ENCODE assay signal across 18 cellular contexts in genomic region chr1:54112027-54112426, GRCh38. TPM values are rescaled to one million over a fixed set of nuclear protein-coding genes. Genes with fewer than 3 reads are reported as not detected.
A peak's percentile ranks its signal among the peaks of the same experiment; 100 is the strongest.
DNase-seq lines count a peak whose midpoint lies in the region; ATAC-seq and TF ChIP-seq lines count a peak whose summit lies in the region.
"Had no signal": no experiment of that assay in that cellular context is flagged by ENCODE, and none has a peak within 500 bp of the region (broad histone marks: within the 10 kb centered on the region; RNA-seq: fewer than 3 reads in every experiment).

No MANE protein-coding gene starts in this region.

- no peaks in the 10 kb centered on the region for H3K79me2 ChIP-seq in H9 (ENCODE audit: insufficient read depth, low read length)
- no peaks in the 10 kb centered on the region for H3K79me2 ChIP-seq in PC-3 (ENCODE audit: low read length)

- H3K36me3 Mint-ChIP-seq in activated CD4-positive, alpha-beta memory T cell treated with anti-CD3 and anti-CD28 coated beads, Interleukin-2, amount 10 ng/mL, durations not matched to agents 7 days and 5 days (ENCODE audit: low read depth), result no peaks in the 10 kb centered on the region
- no peaks in the 10 kb centered on the region for H3K36me3 Mint-ChIP-seq in activated CD4-positive, alpha-beta memory T cell treated with anti-CD3 and anti-CD28 coated beads for 36 hours
- H3K36me3 Mint-ChIP-seq in H9 (ENCODE audit: insufficient read depth in 1 of 3, low read depth in 3 of 3) (no peaks in the 10 kb centered on the region), osteocyte (ENCODE audit: unreplicated experiment) (no peaks in the 10 kb centered on the region)

- H3K9me3 ChIP-seq in H9 (ENCODE audit: control insufficient read depth, low read depth, low read length), result no peaks in the 10 kb centered on the region
- H3K9me3 ChIP-seq in PC-3 (ENCODE audit: low read length), result no peaks in the 10 kb centered on the region
- H3K9me3 ChIP-seq: A549, Caco-2 had no signal

- H3K36me3 ChIP-seq in PC-3 (ENCODE audit: low read depth, low read length), result no peaks in the 10 kb centered on the region

- no peak for ATAC-seq in PC-3
- no peak for ATAC-seq in HG03342 (IDR thresholded peaks at IDR 0.05; ENCODE audit: unreplicated experiment)
- ATAC-seq: A549 had no signal

- no peak overlapping the region for H2BK20ac ChIP-seq in H9 (ENCODE audit: low read depth, low read length, poor library complexity, severe bottlenecking)

- H4K8ac ChIP-seq in H9 (replicated peaks; ENCODE audit: insufficient read length, low read depth, low read length), result no peak overlapping the region

- no peak overlapping the region for H2BK12ac ChIP-seq in H9 (ENCODE audit: insufficient read length, low read depth, low read length)

- TF ChIP-seq CTCF in H9 (conservative IDR thresholded peaks at IDR 0.05) (no peak), osteocyte (IDR thresholded peaks at IDR 0.05) (no peak), PC-3 (conservative IDR thresholded peaks at IDR 0.05; ENCODE audit: low read depth, low read length) (no peak)

- H3K23ac ChIP-seq in H9 (ENCODE audit: insufficient read length, low read depth, low read length), result no peak overlapping the region

- no peaks in the 10 kb centered on the region for H3F3A ChIP-seq in PC-3 (ENCODE audit: low read length, unreplicated experiment)

- no CpG with 5 or more reads among the region's 7 CpGs for WGBS in H9 (ENCODE audit: extremely low coverage, insufficient read length, low lambda C conversion rate)

- H3K4ac ChIP-seq in H9 (ENCODE audit: low read depth, low read length), result no peak overlapping the region

- no peak overlapping the region for H2BK120ac ChIP-seq in H9 (ENCODE audit: low read depth, low read length, poor library complexity, severe bottlenecking)

- no peak overlapping the region for H3K4me2 ChIP-seq in H9 (ENCODE audit: insufficient read depth, insufficient read length, low read length)
- no peak overlapping the region for H3K4me2 ChIP-seq in PC-3 (ENCODE audit: low read length)
- H3K4me2 ChIP-seq: A549 had no signal

- CTCF ChIA-PET in activated CD4-positive, alpha-beta memory T cell treated with anti-CD3 and anti-CD28 coated beads, Interleukin-2, amount 10 ng/mL, durations not matched to agents 7 days and 5 days (lab: Charles Lee), result no interaction called here
- CTCF ChIA-PET in activated CD4-positive, alpha-beta memory T cell treated with anti-CD3 and anti-CD28 coated beads for 36 hours (lab: Charles Lee), result no interaction called here
- CTCF ChIA-PET in PC-3 (lab: Charles Lee), result no interaction called here

- H3K79me1 ChIP-seq in H9 (ENCODE audit: insufficient read depth, low read depth, low read length, poor library complexity, severe bottlenecking), result no peaks in the 10 kb centered on the region

- H3K4me1 ChIP-seq in H9 (ENCODE audit: insufficient read depth, low read length) (no peaks in the 10 kb centered on the region), PC-3 (ENCODE audit: insufficient read depth, low read length) (no peaks in the 10 kb centered on the region)
- H3K4me1 ChIP-seq: A549, Caco-2 had no signal

- H3K14ac ChIP-seq in H9 (ENCODE audit: insufficient read depth, low read length), result no peak overlapping the region

- DNase-seq in activated CD4-positive, alpha-beta memory T cell treated with anti-CD3 and anti-CD28 coated beads, Interleukin-2, amount 10 ng/mL, durations not matched to agents 7 days and 5 days, result peak; percentile 6
- no peak for DNase-seq in activated CD4-positive, alpha-beta memory T cell treated with anti-CD3 and anti-CD28 coated beads for 36 hours
- DNase-seq in H9 (peak; percentile 4), islet precursor cell (peak; percentile 12), osteocyte (ENCODE audit: extremely low spot score, unreplicated experiment) (peak; percentile 17), PC-3 (no peak)
- DNase-seq: AML-193; Caco-2; CD4-positive, alpha-beta T cell; GM23248; HCEC 1CT had no signal

- no peak overlapping the region for H3K4me3 Mint-ChIP-seq in activated CD4-positive, alpha-beta memory T cell treated with anti-CD3 and anti-CD28 coated beads, Interleukin-2, amount 10 ng/mL, durations not matched to agents 7 days and 5 days
- no peak overlapping the region for H3K4me3 Mint-ChIP-seq in activated CD4-positive, alpha-beta memory T cell treated with anti-CD3 and anti-CD28 coated beads for 36 hours
- no peak overlapping the region for H3K4me3 Mint-ChIP-seq in H9
- no peak overlapping the region for H3K4me3 Mint-ChIP-seq in osteocyte (ENCODE audit: unreplicated experiment)
- H3K4me3 Mint-ChIP-seq: CD4-positive, alpha-beta T cell had no signal

- no peaks in the 10 kb centered on the region for H3K23me2 ChIP-seq in H9 (ENCODE audit: insufficient read length, low read depth, low read length, poor library complexity, severe bottlenecking)

- no peaks in the 10 kb centered on the region for H3K27me3 Mint-ChIP-seq in activated CD4-positive, alpha-beta memory T cell treated with anti-CD3 and anti-CD28 coated beads, Interleukin-2, amount 10 ng/mL, durations not matched to agents 7 days and 5 days
- no peaks in the 10 kb centered on the region for H3K27me3 Mint-ChIP-seq in activated CD4-positive, alpha-beta memory T cell treated with anti-CD3 and anti-CD28 coated beads for 36 hours
- H3K27me3 Mint-ChIP-seq in H9 (ENCODE audit: low read depth), result no peaks in the 10 kb centered on the region; the same call in 1 of the 2 replicates
- H3K27me3 Mint-ChIP-seq in osteocyte (ENCODE audit: unreplicated experiment), result no peaks in the 10 kb centered on the region
- H3K27me3 Mint-ChIP-seq: CD4-positive, alpha-beta T cell had no signal

- no TSS peak for BruUV-seq in PC-3 (replicated peaks; lab: Mats Ljungman, UMichigan)

- no peak overlapping the region for H4K5ac ChIP-seq in H9 (ENCODE audit: insufficient read length, low read depth, low read length)

- H3K56ac ChIP-seq in H9 (ENCODE audit: insufficient read length, low read depth, low read length), result no peak overlapping the region

- H3K4me1 Mint-ChIP-seq in activated CD4-positive, alpha-beta memory T cell treated with anti-CD3 and anti-CD28 coated beads, Interleukin-2, amount 10 ng/mL, durations not matched to agents 7 days and 5 days, result no peaks in the 10 kb centered on the region
- H3K4me1 Mint-ChIP-seq in activated CD4-positive, alpha-beta memory T cell treated with anti-CD3 and anti-CD28 coated beads for 36 hours (ENCODE audit: low read depth), result no peaks in the 10 kb centered on the region
- H3K4me1 Mint-ChIP-seq in H9, result peaks cover 3 to 7% of the 10 kb centered on the region in 2 experiments; a peak in 3 of 4 replicates
- H3K4me1 Mint-ChIP-seq in osteocyte (ENCODE audit: unreplicated experiment), result no peaks in the 10 kb centered on the region

- no peak overlapping the region for H2BK5ac ChIP-seq in H9 (ENCODE audit: insufficient read length, low read length)

- POLR2A ChIA-PET in activated CD4-positive, alpha-beta memory T cell treated with anti-CD3 and anti-CD28 coated beads, Interleukin-2, amount 10 ng/mL, durations not matched to agents 7 days and 5 days (lab: Charles Lee), result no interaction called here
- POLR2A ChIA-PET in activated CD4-positive, alpha-beta memory T cell treated with anti-CD3 and anti-CD28 coated beads for 36 hours (lab: Charles Lee), result no interaction called here
- POLR2A ChIA-PET in PC-3 (lab: Charles Lee; ENCODE audit: unreplicated experiment), result no interaction called here

- H3K9ac ChIP-seq in H9 (ENCODE audit: extremely low read depth, insufficient read length, low read length) (no peak overlapping the region), PC-3 (ENCODE audit: low read length) (no peak overlapping the region)
- H3K9ac ChIP-seq: GM23248 had no signal

- H4K20me1 ChIP-seq in H9 (ENCODE audit: control insufficient read depth, insufficient read depth, insufficient read length) (no peaks in the 10 kb centered on the region), PC-3 (ENCODE audit: low read length) (no peaks in the 10 kb centered on the region)

- H2BK15ac ChIP-seq in H9 (ENCODE audit: low read depth, low read length), result no peak overlapping the region

- H3K9me2 ChIP-seq in PC-3 (replicated peaks; ENCODE audit: low read length), result no peaks in the 10 kb centered on the region

- H3K27ac ChIP-seq in H9 (ENCODE audit: insufficient read length, low read depth, low read length) (no peak overlapping the region), PC-3 (ENCODE audit: low read length) (no peak overlapping the region)
- H3K27ac ChIP-seq: 22Rv1, A549, C4-2B, GM23248, HL-60 had no signal

- intact Hi-C loops in activated CD4-positive, alpha-beta memory T cell treated with anti-CD3 and anti-CD28 coated beads for 36 hours (cut with micrococcal nuclease), result no loop called here
- intact Hi-C loops in PC-3 (cut with micrococcal nuclease), result no loop called here

- no peak overlapping the region for H3K27ac Mint-ChIP-seq in activated CD4-positive, alpha-beta memory T cell treated with anti-CD3 and anti-CD28 coated beads, Interleukin-2, amount 10 ng/mL, durations not matched to agents 7 days and 5 days
- H3K27ac Mint-ChIP-seq in activated CD4-positive, alpha-beta memory T cell treated with anti-CD3 and anti-CD28 coated beads for 36 hours, result no peak overlapping the region
- H3K27ac Mint-ChIP-seq in H9, result peak overlapping the region in 1 of 3 experiments; percentile 28; a peak in 1 of 7 replicates
- no peak overlapping the region for H3K27ac Mint-ChIP-seq in osteocyte (ENCODE audit: unreplicated experiment)
- H3K27ac Mint-ChIP-seq: CD4-positive, alpha-beta T cell had no signal

- H2AK5ac ChIP-seq in H9 (ENCODE audit: insufficient read length, low read length), result no peak overlapping the region

- no peaks in the 10 kb centered on the region for H3K27me3 ChIP-seq in H9 (ENCODE audit: insufficient read depth, low read length)
- H3K27me3 ChIP-seq in PC-3 (ENCODE audit: low read length), result no peaks in the 10 kb centered on the region

- H3K18ac ChIP-seq in H9 (ENCODE audit: insufficient read length, low read depth, low read length), result no peak overlapping the region

- H3T11ph ChIP-seq in H9 (ENCODE audit: low read length), result no peak overlapping the region

- no peaks in the 10 kb centered on the region for H3K9me3 Mint-ChIP-seq in activated CD4-positive, alpha-beta memory T cell treated with anti-CD3 and anti-CD28 coated beads, Interleukin-2, amount 10 ng/mL, durations not matched to agents 7 days and 5 days
- H3K9me3 Mint-ChIP-seq in activated CD4-positive, alpha-beta memory T cell treated with anti-CD3 and anti-CD28 coated beads for 36 hours, result no peaks in the 10 kb centered on the region
- H3K9me3 Mint-ChIP-seq in H9, result no peaks in the 10 kb centered on the region
- H3K9me3 Mint-ChIP-seq in osteocyte (ENCODE audit: unreplicated experiment), result no peaks in the 10 kb centered on the region
- H3K9me3 Mint-ChIP-seq: CD4-positive, alpha-beta T cell had no signal

- H2AFZ ChIP-seq in H9 (ENCODE audit: low read length) (no peak overlapping the region), PC-3 (ENCODE audit: low read length) (no peak overlapping the region)
- H2AFZ ChIP-seq: GM23248 had no signal

- H4K91ac ChIP-seq in H9 (ENCODE audit: insufficient read length, low read depth, low read length), result no peak overlapping the region

- no peak overlapping the region for H3K4me3 ChIP-seq in PC-3 (ENCODE audit: low read length)
- H3K4me3 ChIP-seq: A549, GM23248 had no signal

RNA-seq across cellular contexts. Expression of gene CDCP2, which starts 40.8 kb away (rescaled TPM):
- not detected for total RNA-seq in activated CD4-positive, alpha-beta memory T cell treated with anti-CD3 and anti-CD28 coated beads, Interleukin-2, amount 10 ng/mL, durations not matched to agents 7 days and 5 days
- total RNA-seq in activated CD4-positive, alpha-beta memory T cell treated with anti-CD3 and anti-CD28 coated beads for 36 hours, result not detected
- total RNA-seq in H9 (2021) (not detected in 2 replicates), osteocyte (not detected in 2 replicates), PC-3 (2014; rRNA removed) (0.35 TPM in 1 of 2 replicates, not detected in the other)
- total RNA-seq: Caco-2; CD4-positive, alpha-beta T cell; GM23248; H4; HT1080 had no signal

RNA-seq across cellular contexts. Expression of gene TCEANC2, which starts 58.6 kb away (rescaled TPM):
- total RNA-seq in activated CD4-positive, alpha-beta memory T cell treated with anti-CD3 and anti-CD28 coated beads, Interleukin-2, amount 10 ng/mL, durations not matched to agents 7 days and 5 days, result 10 to 100 TPM; 11.5 to 13.5 TPM
- 10 to 100 TPM; 12.8 to 13.6 TPM for total RNA-seq in activated CD4-positive, alpha-beta memory T cell treated with anti-CD3 and anti-CD28 coated beads for 36 hours
- 4.8 and 5.3 TPM in 2 replicates for total RNA-seq in H9 (2021)
- total RNA-seq in osteocyte, result 3.1 and 3.9 TPM in 2 replicates
- 4.2 and 7.7 TPM in 2 replicates for total RNA-seq in PC-3 (2014; rRNA removed)

RNA-seq across cellular contexts. Expression of gene TMEM59, which starts 59.0 kb away (rescaled TPM):
- total RNA-seq in activated CD4-positive, alpha-beta memory T cell treated with anti-CD3 and anti-CD28 coated beads, Interleukin-2, amount 10 ng/mL, durations not matched to agents 7 days and 5 days, result 100 to 1,000 TPM; 278 to 280 TPM
- total RNA-seq in activated CD4-positive, alpha-beta memory T cell treated with anti-CD3 and anti-CD28 coated beads for 36 hours, result 100 to 1,000 TPM; 142 to 149 TPM
- total RNA-seq in H9 (2021) (111 and 131 TPM in 2 replicates), osteocyte (399 and 409 TPM in 2 replicates), PC-3 (2014; rRNA removed) (71.5 and 133 TPM in 2 replicates)

Comparison
In these comparisons a context has a peak if more than half of its experiments do, and no peak if none do; other contexts are left out.
1. DNase-seq: peak in activated CD4-positive, alpha-beta memory T cell treated with anti-CD3 and anti-CD28 coated beads, Interleukin-2, amount 10 ng/mL, durations not matched to agents 7 days and 5 days (single experiment), H9 (single experiment), islet precursor cell (single experiment) and osteocyte (single experiment); none in activated CD4-positive, alpha-beta memory T cell treated with anti-CD3 and anti-CD28 coated beads for 36 hours (single experiment) and PC-3 (single experiment).